Comparison of ENCODE assay signal across 15 cellular contexts in the genomic region with DNA sequence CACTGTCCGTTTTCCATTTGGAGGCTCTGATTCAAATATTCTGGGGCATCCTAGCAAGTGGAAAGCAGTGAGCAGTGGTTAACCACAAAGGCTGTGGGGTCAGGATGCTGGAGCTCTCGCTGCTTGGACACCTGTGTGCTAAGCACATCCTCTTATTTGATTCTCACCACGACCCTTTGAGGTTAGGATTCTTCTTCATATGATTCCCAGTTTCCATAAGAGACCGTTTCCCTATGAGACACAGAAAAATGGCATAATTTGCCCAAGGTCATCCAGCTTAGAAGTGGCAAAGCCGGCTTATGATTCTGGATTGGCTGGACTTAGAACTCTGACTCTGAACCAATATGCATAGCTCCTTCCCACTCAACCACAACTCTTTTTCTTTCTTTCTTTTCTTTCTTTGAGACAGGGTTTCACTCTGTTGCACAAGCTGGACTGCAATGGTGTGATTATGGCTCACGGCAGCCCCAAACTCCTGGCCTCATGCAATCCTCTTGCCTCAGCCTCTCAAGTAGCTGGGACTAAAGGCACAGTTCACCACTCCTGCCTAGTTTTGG.
A peak's percentile ranks its signal among the peaks of the same experiment; 100 is the strongest.
DNase-seq lines count a peak whose midpoint lies in the region; ATAC-seq, FAIRE-seq and TF ChIP-seq lines count a peak whose summit lies in the region.
"Had no signal": no experiment of that assay in that cellular context is flagged by ENCODE, and none has a peak within 500 bp of the region (broad histone marks: within the 10 kb centered on the region; RNA-seq: fewer than 3 reads in every experiment).

No MANE protein-coding gene starts in this region.

- no peak for TF ChIP-seq CTCF in epithelial cell of proximal tubule (conservative IDR thresholded peaks at IDR 0.05; ENCODE audit: low read depth, low read length)
- no peak for TF ChIP-seq CTCF in RWPE1 (conservative IDR thresholded peaks at IDR 0.05; ENCODE audit: low read depth)
- TF ChIP-seq CTCF in right lobe of liver (IDR thresholded peaks at IDR 0.05) = no peak

- POLR2A ChIA-PET in RWPE1 (lab: Yijun Ruan, JAX; ENCODE audit: low non-redundant PET) = no interaction called here

- CTCF ChIA-PET in RWPE1 (lab: Yijun Ruan, JAX) = no interaction called here

- WGBS in right lobe of liver (ENCODE audit: insufficient coverage, low coverage, low lambda C conversion rate, missing lambda C conversion rate) = 76% methylated on average over 6 of the region's 6 CpGs

- FAIRE-seq in H54 (lab: Jason Lieb, UNC) = peak; percentile 87
- FAIRE-seq: keratinocyte had no signal

- TF ChIP-seq POLR2A in H54 (IDR thresholded peaks at IDR 0.05; ENCODE audit: low read depth, low read length) = no peak
- no peak for TF ChIP-seq POLR2A in right lobe of liver (IDR thresholded peaks at IDR 0.05)

- H3K27ac ChIP-seq in RWPE1 (no peak overlapping the region), right lobe of liver (no peak overlapping the region)
- H3K27ac ChIP-seq: sigmoid colon, thyroid gland had no signal

- no peaks in the 10 kb centered on the region for H3K27me3 ChIP-seq in right lobe of liver
- H3K27me3 ChIP-seq: heart right ventricle, sigmoid colon, thyroid gland had no signal

- ATAC-seq in sciatic nerve (peak; percentile 79), right lobe of liver (no peak)
- ATAC-seq: heart right ventricle had no signal

- peak; percentile 59 for DNase-seq in H54 (ENCODE audit: insufficient read length, low spot score)
- peak; percentile 91 for DNase-seq in RPMI7951 (ENCODE audit: low read depth)
- DNase-seq in epithelial cell of proximal tubule (ENCODE audit: low read depth) = peak; percentile 53
- DNase-seq in sciatic nerve (ENCODE audit: low spot score) = no peak
- no peak for DNase-seq in RWPE1 (ENCODE audit: low spot score)
- no peak for DNase-seq in OCI-M1 (lab: John Stamatoyannopoulos, UW)
- no peak for DNase-seq in right lobe of liver
- DNase-seq: DND-41; heart right ventricle; NCI-H748 treated with DMSO at 0.1 percent for 48 hours; sigmoid colon; stimulated activated CD4-positive, alpha-beta T cell treated with anti-CD3 and anti-CD28 coated beads, Interleukin-4, amount 100 ng/mL, for 1 hour; T-helper 1 cell; thyroid gland had no signal

- no peaks in the 10 kb centered on the region for H3K9me3 ChIP-seq in right lobe of liver
- H3K9me3 ChIP-seq: heart right ventricle, sigmoid colon, thyroid gland had no signal

- no peaks in the 10 kb centered on the region for H3K36me3 ChIP-seq in right lobe of liver
- H3K36me3 ChIP-seq: heart right ventricle, sigmoid colon, thyroid gland had no signal

- intact Hi-C loops in sciatic nerve (cut with DNase I) (no loop called here), right lobe of liver (cut with DNase I) (no loop called here)

- no peaks in the 10 kb centered on the region for H3K4me1 ChIP-seq in right lobe of liver
- H3K4me1 ChIP-seq: sigmoid colon, thyroid gland had no signal

- H3K4me3 ChIP-seq in epithelial cell of proximal tubule (ENCODE audit: low read depth, low read length) (no peak overlapping the region), right lobe of liver (no peak overlapping the region)
- H3K4me3 ChIP-seq: heart right ventricle, sigmoid colon, thyroid gland had no signal

Comparison
In these comparisons a context has a peak if more than half of its experiments do, and no peak if none do; other contexts are left out.
1. DNase-seq: peak in H54 (single experiment), RPMI7951 (single experiment) and epithelial cell of proximal tubule (single experiment); none in sciatic nerve (single experiment), RWPE1 (single experiment), OCI-M1 (single experiment) and right lobe of liver (0 of 3).